5 cellular contexts compared by ENCODE assay signal in genomic region chr7:153998896-153999295, GRCh38. TPM values are rescaled to one million over a fixed set of nuclear protein-coding genes. Genes with fewer than 3 reads are reported as not detected.
"Had no signal": no experiment of that assay in that cellular context is flagged by ENCODE, and none has a peak within 500 bp of the region (broad histone marks: within the 10 kb centered on the region; RNA-seq: fewer than 3 reads in every experiment).

No MANE protein-coding gene starts in this region.

RNA-seq across cellular contexts. Expression of gene DPP6, which starts 53.3 kb away (rescaled TPM):
- total RNA-seq: K562, M059J, OCI-LY7, PC-9, SJSA1 had no signal
